ENCODE assay signal across 35 cellular contexts in genomic region chr4:5632043-5632440, GRCh38.
"Had no signal": no experiment of that assay in that cellular context is flagged by ENCODE, and none has a peak within 500 bp of the region (broad histone marks: within the 10 kb centered on the region; RNA-seq: fewer than 3 reads in every experiment).

No MANE protein-coding gene starts in this region.

- ATAC-seq: activated CD8-positive, alpha-beta memory T cell treated with anti-CD3 and anti-CD28 coated beads, Interleukin-2, amount 10 ng/mL, durations not matched to agents 7 days and 5 days; activated T-cell treated with anti-CD3 and anti-CD28 coated beads, Interleukin-2, amount 50 U/mL, for 72 hours; activated T-helper 17 cell treated with anti-CD3 and anti-CD28 coated beads, Interleukin-2, amount 50 U/mL, for 72 hours had no signal

- DNase-seq: activated CD4-positive, alpha-beta memory T cell treated with anti-CD3 and anti-CD28 coated beads, Interleukin-2, amount 10 ng/mL, durations not matched to agents 7 days and 5 days; activated CD4-positive, alpha-beta T cell treated with anti-CD3 and anti-CD28 coated beads for 1 hour; activated CD4-positive, alpha-beta T cell treated with anti-CD3 and anti-CD28 coated beads for 48 hours; activated CD4-positive, CD25-positive, alpha-beta regulatory T cell; activated CD8-positive, alpha-beta memory T cell treated with anti-CD3 and anti-CD28 coated beads for 24 hours; activated CD8-positive, alpha-beta memory T cell treated with anti-CD3 and anti-CD28 coated beads, Interleukin-2, amount 10 ng/mL, durations not matched to agents 7 days and 5 days; activated CD8-positive, alpha-beta memory T cell treated with anti-CD3 and anti-CD28 coated beads, Interleukin-2, amount 50 U/mL, for 48 hours; activated effector memory CD4-positive, alpha-beta T cell treated with anti-CD3 and anti-CD28 coated beads, Interleukin-2, amount 50 U/mL, for 16 hours; activated naive CD4-positive, alpha-beta T cell; activated naive CD4-positive, alpha-beta T cell treated with anti-CD3 and anti-CD28 coated beads, Interleukin-2, amount 50 U/mL, for 16 hours; activated naive CD8-positive, alpha-beta T cell treated with anti-CD3 and anti-CD28 coated beads for 36 hours; activated T-cell treated with anti-CD3 and anti-CD28 coated beads, Interleukin-2, amount 50 U/mL, for 72 hours; amniotic stem cell; aorta; brain microvascular endothelial cell; MM.1S; NCI-H1092 treated with DMSO at 0.1 percent for 48 hours; NCI-H1417; NCI-H146; NCI-H187; NCI-H2029 treated with DMSO at 0.1 percent for 48 hours; NCI-H2107; NCI-H2171; NCI-H510A; NCI-H526; NCI-H748 treated with DMSO at 0.1 percent for 48 hours; NK-92 treated with Interleukin-12 subunit alpha and Interleukin-12 subunit beta, amount 100 ng/mL, for 24 hours; Right ventricle myocardium superior; SW 1271; T1000; WERI-Rb-1 had no signal

- H3K27ac ChIP-seq: brain microvascular endothelial cell, cardiac muscle cell, KMS-11, WERI-Rb-1 had no signal

- H3K36me3 Mint-ChIP-seq: activated CD8-positive, alpha-beta memory T cell treated with anti-CD3 and anti-CD28 coated beads, Interleukin-2, amount 10 ng/mL, durations not matched to agents 7 days and 5 days; activated naive CD8-positive, alpha-beta T cell treated with anti-CD3 and anti-CD28 coated beads for 36 hours had no signal

- H3K4me3 Mint-ChIP-seq: activated CD4-positive, alpha-beta memory T cell treated with anti-CD3 and anti-CD28 coated beads, Interleukin-2, amount 10 ng/mL, durations not matched to agents 7 days and 5 days; activated CD8-positive, alpha-beta memory T cell treated with anti-CD3 and anti-CD28 coated beads, Interleukin-2, amount 10 ng/mL, durations not matched to agents 7 days and 5 days; activated naive CD8-positive, alpha-beta T cell treated with anti-CD3 and anti-CD28 coated beads for 36 hours; activated T-cell treated with anti-CD3 and anti-CD28 coated beads, Interleukin-2, amount 50 U/mL, for 72 hours; activated T-helper 17 cell treated with anti-CD3 and anti-CD28 coated beads, Interleukin-2, amount 50 U/mL, for 72 hours; central memory CD8-positive, alpha-beta T cell had no signal

- H3K9me3 Mint-ChIP-seq: activated CD4-positive, alpha-beta memory T cell treated with anti-CD3 and anti-CD28 coated beads, Interleukin-2, amount 10 ng/mL, durations not matched to agents 7 days and 5 days; activated naive CD8-positive, alpha-beta T cell treated with anti-CD3 and anti-CD28 coated beads for 36 hours; activated T-cell treated with anti-CD3 and anti-CD28 coated beads, Interleukin-2, amount 50 U/mL, for 72 hours; activated T-helper 17 cell treated with anti-CD3 and anti-CD28 coated beads, Interleukin-2, amount 50 U/mL, for 72 hours; central memory CD8-positive, alpha-beta T cell had no signal

- H3K4me1 Mint-ChIP-seq: activated CD4-positive, alpha-beta memory T cell treated with anti-CD3 and anti-CD28 coated beads, Interleukin-2, amount 10 ng/mL, durations not matched to agents 7 days and 5 days; activated naive CD8-positive, alpha-beta T cell treated with anti-CD3 and anti-CD28 coated beads for 36 hours; activated T-helper 17 cell treated with anti-CD3 and anti-CD28 coated beads, Interleukin-2, amount 50 U/mL, for 72 hours; central memory CD8-positive, alpha-beta T cell had no signal

- H3K36me3 ChIP-seq: cardiac muscle cell, WERI-Rb-1 had no signal

- H3K4me3 ChIP-seq: cardiac muscle cell had no signal

- H3K27me3 Mint-ChIP-seq: activated CD4-positive, alpha-beta memory T cell treated with anti-CD3 and anti-CD28 coated beads, Interleukin-2, amount 10 ng/mL, durations not matched to agents 7 days and 5 days; activated CD8-positive, alpha-beta memory T cell treated with anti-CD3 and anti-CD28 coated beads, Interleukin-2, amount 10 ng/mL, durations not matched to agents 7 days and 5 days; activated T-helper 17 cell treated with anti-CD3 and anti-CD28 coated beads, Interleukin-2, amount 50 U/mL, for 72 hours; central memory CD8-positive, alpha-beta T cell had no signal

- H3K27me3 ChIP-seq: brain microvascular endothelial cell, cardiac muscle cell had no signal

- H3K9ac ChIP-seq: KMS-11 had no signal

- H3K4me2 ChIP-seq: KMS-11 had no signal
